ENCODE assay signal across 32 cellular contexts in the genomic region with DNA sequence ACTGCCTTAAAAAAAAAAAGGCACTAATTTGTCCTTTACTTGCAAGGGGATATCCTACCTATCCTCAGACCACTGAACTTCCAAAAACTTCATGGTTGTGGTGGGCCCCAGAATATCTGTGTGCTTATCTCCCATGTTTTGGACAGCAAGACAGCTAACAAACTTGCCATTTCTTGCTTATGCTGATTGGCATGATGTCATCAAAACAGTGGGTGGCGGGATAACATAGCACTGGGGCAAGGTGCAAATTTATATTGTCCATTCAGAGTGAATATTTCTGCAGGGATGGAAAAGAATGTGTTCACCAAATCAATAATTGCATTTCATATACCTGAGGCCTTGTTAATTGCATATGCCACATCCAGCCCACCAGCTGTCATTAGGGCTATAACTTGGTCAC.
"Had no signal": no experiment of that assay in that cellular context is flagged by ENCODE, and none has a peak within 500 bp of the region (broad histone marks: within the 10 kb centered on the region; RNA-seq: fewer than 3 reads in every experiment).

No MANE protein-coding gene starts in this region.

- FAIRE-seq: astrocyte, bronchial epithelial cell had no signal

- H3K36me3 ChIP-seq: adrenal gland, brain microvascular endothelial cell, breast epithelium, cardiac muscle cell had no signal

- H3K27ac ChIP-seq: adrenal gland, ascending aorta, body of pancreas, brain microvascular endothelial cell, breast epithelium, cardiac muscle cell had no signal

- H3K27me3 ChIP-seq: adrenal gland, ascending aorta, body of pancreas, brain microvascular endothelial cell, breast epithelium, cardiac muscle cell had no signal

- H3K4me1 ChIP-seq: adrenal gland, ascending aorta, breast epithelium had no signal

- ATAC-seq: activated naive CD8-positive, alpha-beta T cell treated with anti-CD3 and anti-CD28 coated beads, Interleukin-2, amount 50 U/mL, for 24 hours; activated T-cell treated with anti-CD3 and anti-CD28 coated beads, Interleukin-2, amount 50 U/mL, for 4 hours; activated T-cell treated with anti-CD3 and anti-CD28 coated beads, Interleukin-2, amount 50 U/mL, for 72 hours; activated T-helper 17 cell treated with anti-CD3 and anti-CD28 coated beads, Interleukin-2, amount 50 U/mL, for 72 hours; body of pancreas had no signal

- H3K4me3 ChIP-seq: adrenal gland, ascending aorta, body of pancreas, breast epithelium, cardiac muscle cell had no signal

- DNase-seq: activated effector memory CD4-positive, alpha-beta T cell treated with anti-CD3 and anti-CD28 coated beads, Interleukin-2, amount 50 U/mL, for 16 hours; activated effector memory CD4-positive, alpha-beta T cell treated with Interleukin-2 at 50 U/mL for 16 hours; activated gamma-delta T cell; activated gamma-delta T cell treated with Interleukin-2 at 50 U/mL for 16 hours; activated naive CD4-positive, alpha-beta T cell; activated naive CD4-positive, alpha-beta T cell treated with anti-CD3 and anti-CD28 coated beads for 36 hours; activated naive CD4-positive, alpha-beta T cell treated with anti-CD3 and anti-CD28 coated beads, Interleukin-2, amount 10 ng/mL, durations not matched to agents 7 days and 5 days; activated naive CD4-positive, alpha-beta T cell treated with anti-CD3 and anti-CD28 coated beads, Interleukin-2, amount 50 U/mL, for 16 hours; activated naive CD4-positive, alpha-beta T cell treated with Interleukin-2 at 50 U/mL for 16 hours; activated naive CD8-positive, alpha-beta T cell treated with anti-CD3 and anti-CD28 coated beads for 36 hours; activated naive CD8-positive, alpha-beta T cell treated with anti-CD3 and anti-CD28 coated beads, Interleukin-2, amount 10 ng/mL, durations not matched to agents 7 days and 5 days; activated naive CD8-positive, alpha-beta T cell treated with anti-CD3 and anti-CD28 coated beads, Interleukin-2, amount 50 U/mL, for 24 hours; activated T-cell treated with anti-CD3 and anti-CD28 coated beads, Interleukin-2, amount 50 U/mL, for 24 hours; activated T-cell treated with anti-CD3 and anti-CD28 coated beads, Interleukin-2, amount 50 U/mL, for 4 hours; activated T-cell treated with anti-CD3 and anti-CD28 coated beads, Interleukin-2, amount 50 U/mL, for 48 hours; activated T-cell treated with anti-CD3 and anti-CD28 coated beads, Interleukin-2, amount 50 U/mL, for 72 hours; adrenal gland; amniotic stem cell; amygdala; anterior cingulate cortex; aorta; body of pancreas; brain microvascular endothelial cell; caudate nucleus; central memory CD4-positive, alpha-beta T cell; cerebellar nuclear complex had no signal

- H3K9me3 ChIP-seq: adrenal gland, ascending aorta, body of pancreas, breast epithelium had no signal
